In genomic region chr1:29749546-29749945, GRCh38 we compare ENCODE assay signal across 23 cellular contexts.
"Had no signal": no experiment of that assay in that cellular context is flagged by ENCODE, and none has a peak within 500 bp of the region (broad histone marks: within the 10 kb centered on the region; RNA-seq: fewer than 3 reads in every experiment).

No MANE protein-coding gene starts in this region.

- ATAC-seq: Panc1, Right ventricle myocardium inferior had no signal

- H3K27ac Mint-ChIP-seq: activated CD4-positive, alpha-beta memory T cell treated with anti-CD3 and anti-CD28 coated beads for 36 hours; activated CD4-positive, alpha-beta T cell treated with anti-CD3 and anti-CD28 coated beads, Interleukin-2, amount 10 ng/mL, durations not matched to agents 7 days and 5 days; activated naive CD4-positive, alpha-beta T cell treated with anti-CD3 and anti-CD28 coated beads for 36 hours; activated naive CD8-positive, alpha-beta T cell; activated T-cell treated with anti-CD3 and anti-CD28 coated beads, Interleukin-2, amount 50 U/mL, for 24 hours; activated T-helper 1 cell treated with anti-CD3 and anti-CD28 coated beads, Interleukin-12 subunit alpha, Interleukin-12 subunit beta, Interleukin-2, Interleukin-4 antibody, amounts not matched to agents 30 ng/mL and 10 ng/mL and 1 ng/mL, durations not matched to agents 14 hours and 24 hours and 36 hours had no signal

- H3K9me3 Mint-ChIP-seq: activated CD4-positive, alpha-beta memory T cell treated with anti-CD3 and anti-CD28 coated beads for 36 hours; activated CD4-positive, alpha-beta T cell treated with anti-CD3 and anti-CD28 coated beads, Interleukin-2, amount 10 ng/mL, durations not matched to agents 7 days and 5 days; activated naive CD4-positive, alpha-beta T cell treated with anti-CD3 and anti-CD28 coated beads for 36 hours; activated T-cell treated with anti-CD3 and anti-CD28 coated beads, Interleukin-2, amount 50 U/mL, for 24 hours; activated T-helper 1 cell treated with anti-CD3 and anti-CD28 coated beads, Interleukin-12 subunit alpha, Interleukin-12 subunit beta, Interleukin-2, Interleukin-4 antibody, amounts not matched to agents 30 ng/mL and 10 ng/mL and 1 ng/mL, durations not matched to agents 14 hours and 24 hours and 36 hours had no signal

- H3K4me1 Mint-ChIP-seq: activated CD4-positive, alpha-beta T cell treated with anti-CD3 and anti-CD28 coated beads, Interleukin-2, amount 10 ng/mL, durations not matched to agents 7 days and 5 days; IgD-negative memory B cell had no signal

- H3K4me3 Mint-ChIP-seq: activated CD4-positive, alpha-beta memory T cell treated with anti-CD3 and anti-CD28 coated beads for 36 hours; activated CD4-positive, alpha-beta T cell treated with anti-CD3 and anti-CD28 coated beads, Interleukin-2, amount 10 ng/mL, durations not matched to agents 7 days and 5 days; activated naive CD4-positive, alpha-beta T cell treated with anti-CD3 and anti-CD28 coated beads for 36 hours; activated naive CD8-positive, alpha-beta T cell; activated T-cell treated with anti-CD3 and anti-CD28 coated beads, Interleukin-2, amount 50 U/mL, for 24 hours; activated T-helper 1 cell treated with anti-CD3 and anti-CD28 coated beads, Interleukin-12 subunit alpha, Interleukin-12 subunit beta, Interleukin-2, Interleukin-4 antibody, amounts not matched to agents 30 ng/mL and 10 ng/mL and 1 ng/mL, durations not matched to agents 14 hours and 24 hours and 36 hours; IgD-negative memory B cell had no signal

- H3K36me3 Mint-ChIP-seq: activated CD4-positive, alpha-beta memory T cell treated with anti-CD3 and anti-CD28 coated beads for 36 hours; activated naive CD8-positive, alpha-beta T cell; IgD-negative memory B cell had no signal

- DNase-seq: activated CD4-positive, alpha-beta memory T cell treated with anti-CD3 and anti-CD28 coated beads for 36 hours; activated CD4-positive, alpha-beta T cell treated with anti-CD3 and anti-CD28 coated beads, Interleukin-2, amount 10 ng/mL, durations not matched to agents 7 days and 5 days; activated CD4-positive, CD25-positive, alpha-beta regulatory T cell; activated effector memory CD4-positive, alpha-beta T cell treated with Interleukin-2 at 50 U/mL for 16 hours; activated naive CD4-positive, alpha-beta T cell treated with anti-CD3 and anti-CD28 coated beads for 36 hours; activated T-cell treated with anti-CD3 and anti-CD28 coated beads, Interleukin-2, amount 50 U/mL, for 24 hours; brain microvascular endothelial cell; KG1; NCI-H1092; NCI-H1930; NCI-H2171; NCI-H2227 treated with DMSO at 0.1 percent for 48 hours; NCI-H446 treated with DMSO at 0.1 percent for 48 hours; NCI-H82; NK-92 treated with Interleukin-12 subunit alpha and Interleukin-12 subunit beta, amount 100 ng/mL, for 24 hours; OCI-M1; RPMI8226; T-helper 1 cell had no signal
